In genomic region chr6:131782764-131783163, GRCh38 we compare ENCODE assay signal across 1 cellular context.
TF ChIP-seq lines count a peak whose summit lies in the region.

No MANE protein-coding gene starts in this region.

TF ChIP-seq in HepG2, 621 proteins besides CTCF, POLR2A, EP300 and RAD21 (continued from another document):
- TF ChIP-seq ZNF18 (CRISPR knock-in tag; IDR thresholded peaks at IDR 0.05; ENCODE audit: insufficient replicate concordance), result peak; percentile 10
- 0 out of 2 replicates have a peak, but pooled peaks have one; percentile 21 for TF ChIP-seq IRF2 (CRISPR knock-in tag; IDR thresholded peaks at IDR 0.05)
- TF ChIP-seq ETV5 (CRISPR knock-in tag; IDR thresholded peaks at IDR 0.05; ENCODE audit: borderline replicate concordance), result no peak
- no peak for TF ChIP-seq ZBTB1 (CRISPR knock-in tag; IDR thresholded peaks at IDR 0.05; ENCODE audit: borderline replicate concordance)
- TF ChIP-seq FOXO4 (CRISPR knock-in tag; conservative IDR thresholded peaks at IDR 0.05), result 0 out of 2 replicates have a peak, but pooled peaks have one; percentile 76
- TF ChIP-seq ELF4 (CRISPR knock-in tag; IDR thresholded peaks at IDR 0.05; ENCODE audit: borderline replicate concordance), result no peak
- TF ChIP-seq HNRNPLL (IDR thresholded peaks at IDR 0.05; ENCODE audit: low read depth, low read length, poor library complexity, severe bottlenecking), result no peak
- TF ChIP-seq KAT8 (CRISPR knock-in tag; IDR thresholded peaks at IDR 0.05), result 0 out of 2 replicates have a peak, but pooled peaks have one; percentile 13
- TF ChIP-seq KDM3A (CRISPR knock-in tag; IDR thresholded peaks at IDR 0.05; ENCODE audit: low read depth), result no peak
- TF ChIP-seq, protein P1, sequence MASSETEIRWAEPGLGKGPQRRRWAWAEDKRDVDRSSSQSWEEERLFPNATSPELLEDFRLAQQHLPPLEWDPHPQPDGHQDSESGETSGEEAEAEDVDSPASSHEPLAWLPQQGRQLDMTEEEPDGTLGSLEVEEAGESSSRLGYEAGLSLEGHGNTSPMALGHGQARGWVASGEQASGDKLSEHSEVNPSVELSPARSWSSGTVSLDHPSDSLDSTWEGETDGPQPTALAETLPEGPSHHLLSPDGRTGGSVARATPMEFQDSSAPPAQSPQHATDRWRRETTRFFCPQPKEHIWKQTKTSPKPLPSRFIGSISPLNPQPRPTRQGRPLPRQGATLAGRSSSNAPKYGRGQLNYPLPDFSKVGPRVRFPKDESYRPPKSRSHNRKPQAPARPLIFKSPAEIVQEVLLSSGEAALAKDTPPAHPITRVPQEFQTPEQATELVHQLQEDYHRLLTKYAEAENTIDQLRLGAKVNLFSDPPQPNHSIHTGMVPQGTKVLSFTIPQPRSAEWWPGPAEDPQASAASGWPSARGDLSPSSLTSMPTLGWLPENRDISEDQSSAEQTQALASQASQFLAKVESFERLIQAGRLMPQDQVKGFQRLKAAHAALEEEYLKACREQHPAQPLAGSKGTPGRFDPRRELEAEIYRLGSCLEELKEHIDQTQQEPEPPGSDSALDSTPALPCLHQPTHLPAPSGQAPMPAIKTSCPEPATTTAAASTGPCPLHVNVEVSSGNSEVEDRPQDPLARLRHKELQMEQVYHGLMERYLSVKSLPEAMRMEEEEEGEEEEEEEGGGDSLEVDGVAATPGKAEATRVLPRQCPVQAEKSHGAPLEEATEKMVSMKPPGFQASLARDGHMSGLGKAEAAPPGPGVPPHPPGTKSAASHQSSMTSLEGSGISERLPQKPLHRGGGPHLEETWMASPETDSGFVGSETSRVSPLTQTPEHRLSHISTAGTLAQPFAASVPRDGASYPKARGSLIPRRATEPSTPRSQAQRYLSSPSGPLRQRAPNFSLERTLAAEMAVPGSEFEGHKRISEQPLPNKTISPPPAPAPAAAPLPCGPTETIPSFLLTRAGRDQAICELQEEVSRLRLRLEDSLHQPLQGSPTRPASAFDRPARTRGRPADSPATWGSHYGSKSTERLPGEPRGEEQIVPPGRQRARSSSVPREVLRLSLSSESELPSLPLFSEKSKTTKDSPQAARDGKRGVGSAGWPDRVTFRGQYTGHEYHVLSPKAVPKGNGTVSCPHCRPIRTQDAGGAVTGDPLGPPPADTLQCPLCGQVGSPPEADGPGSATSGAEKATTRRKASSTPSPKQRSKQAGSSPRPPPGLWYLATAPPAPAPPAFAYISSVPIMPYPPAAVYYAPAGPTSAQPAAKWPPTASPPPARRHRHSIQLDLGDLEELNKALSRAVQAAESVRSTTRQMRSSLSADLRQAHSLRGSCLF (CRISPR knock-in tag; IDR thresholded peaks at IDR 0.05; ENCODE audit: borderline replicate concordance), result no peak
- no peak for TF ChIP-seq CC2D1A (CRISPR knock-in tag; IDR thresholded peaks at IDR 0.05)
- peak; percentile 76 for TF ChIP-seq STAG1 (CRISPR knock-in tag; IDR thresholded peaks at IDR 0.05)
